8 cellular contexts compared by ENCODE assay signal in genomic region chrX:120310861-120311631, GRCh38. TPM values are rescaled to one million over a fixed set of nuclear protein-coding genes. Genes with fewer than 3 reads are reported as not detected.
DNase-seq lines count a peak whose midpoint lies in the region; ATAC-seq lines count a peak whose summit lies in the region.

Gene TMEM255A, minus strand, starts transcription at chrX:120311461. Its CDS starts 152 bp downstream, at chrX:120311309.

- H3K4me1 Mint-ChIP-seq in immature natural killer cell, result peaks cover 40 to 45% of the 10 kb centered on the region in 2 donors
- peaks cover 23% of the 10 kb centered on the region for H3K4me1 Mint-ChIP-seq in stimulated activated naive CD8-positive, alpha-beta T cell treated with anti-CD3 and anti-CD28 coated beads, Interleukin-15, Interleukin-2, amounts not matched to agents 100 ng/mL and 50 ng/mL, for 24 hours (ENCODE audit: low read depth)

- H3K27ac Mint-ChIP-seq in immature natural killer cell, result peak within 1 kb of the TSS in 2 of 6 donors; percentile 76 to 96
- no peak within 1 kb of the TSS for H3K27ac Mint-ChIP-seq in stimulated activated naive CD8-positive, alpha-beta T cell treated with anti-CD3 and anti-CD28 coated beads, Interleukin-15, Interleukin-2, amounts not matched to agents 100 ng/mL and 50 ng/mL, for 24 hours

- DNase-seq in DMS53 treated with DMSO at 0.1 percent for 48 hours (lab: John Stamatoyannopoulos, UW; ENCODE audit: unreplicated experiment), result peak; percentile 22
- DNase-seq in MG63, result peak; percentile 4
- DNase-seq in anterior cingulate cortex (lab: John Stamatoyannopoulos, UW), result peak in 46 of 58 donors; percentile 0 to 61 (median 15)
- peak in 1 of 3 donors; percentile 11 for DNase-seq in immature natural killer cell
- DNase-seq in COLO668 (lab: John Stamatoyannopoulos, UW; ENCODE audit: unreplicated experiment), result no peak

- peaks cover 0 to 5% (median 0%) of the 10 kb centered on the region in 6 donors for H3K9me3 Mint-ChIP-seq in immature natural killer cell
- H3K9me3 Mint-ChIP-seq in stimulated activated naive CD8-positive, alpha-beta T cell treated with anti-CD3 and anti-CD28 coated beads, Interleukin-15, Interleukin-2, amounts not matched to agents 100 ng/mL and 50 ng/mL, for 24 hours, result no peaks in the 10 kb centered on the region

- no peaks in the 10 kb centered on the region for H3K36me3 ChIP-seq in MG63

- peaks cover 8 to 29% (median 26%) of the 10 kb centered on the region in 3 donors for H3K27me3 Mint-ChIP-seq in immature natural killer cell (ENCODE audit: low read depth in 3 of 3)
- H3K27me3 Mint-ChIP-seq in stimulated activated naive CD8-positive, alpha-beta T cell treated with anti-CD3 and anti-CD28 coated beads, Interleukin-15, Interleukin-2, amounts not matched to agents 100 ng/mL and 50 ng/mL, for 24 hours, result peaks cover 29% of the 10 kb centered on the region

- no peak within 1 kb of the TSS for H3K4me3 ChIP-seq in MG63

- peak within 1 kb of the TSS; percentile 83 to 94 (median 92) for H3K4me3 Mint-ChIP-seq in immature natural killer cell
- H3K4me3 Mint-ChIP-seq in stimulated activated naive CD8-positive, alpha-beta T cell treated with anti-CD3 and anti-CD28 coated beads, Interleukin-15, Interleukin-2, amounts not matched to agents 100 ng/mL and 50 ng/mL, for 24 hours, result peak within 1 kb of the TSS; percentile 88

- peaks cover 23% of the 10 kb centered on the region for H3K27me3 ChIP-seq in MG63

- ATAC-seq in HG03460 (IDR thresholded peaks at IDR 0.05; ENCODE audit: unreplicated experiment) (no peak), HG02642 (IDR thresholded peaks at IDR 0.05; ENCODE audit: poor library complexity, unreplicated experiment) (no peak)

- no peaks in the 10 kb centered on the region for H3K36me3 Mint-ChIP-seq in immature natural killer cell
- H3K36me3 Mint-ChIP-seq in stimulated activated naive CD8-positive, alpha-beta T cell treated with anti-CD3 and anti-CD28 coated beads, Interleukin-15, Interleukin-2, amounts not matched to agents 100 ng/mL and 50 ng/mL, for 24 hours (ENCODE audit: low read depth), result no peaks in the 10 kb centered on the region

- H3K9me3 ChIP-seq in MG63, result no peaks in the 10 kb centered on the region

RNA-seq across cellular contexts. Expression of gene TMEM255A, which starts in this region (rescaled TPM):
- total RNA-seq in MG63 (2014; rRNA removed; shearing (Covaris generic); ENCODE audit: low replicate concordance), result not detected in 2 replicates
- 1 to 10 TPM in 1 of 3 donors, under 1 TPM in 1, not detected in 1; 0.96 to 4.0 TPM for polyA plus RNA-seq in immature natural killer cell

Comparison
In these comparisons a context has a peak if more than half of its experiments do, and no peak if none do; other contexts are left out.
1. Peak in DNase-seq in MG63; RNA of the gene not detected or under 1 TPM.